Comparison of ENCODE assay signal across 33 cellular contexts in genomic region chr11:115631609-115632008, GRCh38.
"Had no signal": no experiment of that assay in that cellular context is flagged by ENCODE, and none has a peak within 500 bp of the region (broad histone marks: within the 10 kb centered on the region; RNA-seq: fewer than 3 reads in every experiment).

No MANE protein-coding gene starts in this region.

- H3K36me3 ChIP-seq: adrenal gland, ascending aorta, brain microvascular endothelial cell, breast epithelium, cardiac muscle cell had no signal

- H3K9me3 ChIP-seq: adrenal gland, ascending aorta, body of pancreas, breast epithelium had no signal

- H3K4me3 ChIP-seq: adrenal gland, ascending aorta, body of pancreas, breast epithelium, cardiac muscle cell had no signal

- ATAC-seq: activated naive CD4-positive, alpha-beta T cell treated with anti-CD3 and anti-CD28 coated beads, Interleukin-2, amount 50 U/mL, for 72 hours; activated naive CD8-positive, alpha-beta T cell treated with anti-CD3 and anti-CD28 coated beads, Interleukin-2, amount 50 U/mL, for 24 hours; activated T-cell treated with anti-CD3 and anti-CD28 coated beads, Interleukin-2, amount 50 U/mL, for 4 hours; activated T-cell treated with anti-CD3 and anti-CD28 coated beads, Interleukin-2, amount 50 U/mL, for 72 hours; activated T-helper 17 cell treated with anti-CD3 and anti-CD28 coated beads, Interleukin-2, amount 50 U/mL, for 72 hours; body of pancreas had no signal

- FAIRE-seq: astrocyte, bronchial epithelial cell had no signal

- H3K27ac ChIP-seq: adrenal gland, ascending aorta, body of pancreas, brain microvascular endothelial cell, breast epithelium, cardiac muscle cell had no signal

- H3K27me3 ChIP-seq: adrenal gland, ascending aorta, body of pancreas, brain microvascular endothelial cell, breast epithelium, cardiac muscle cell had no signal

- DNase-seq: activated effector memory CD4-positive, alpha-beta T cell treated with anti-CD3 and anti-CD28 coated beads, Interleukin-2, amount 50 U/mL, for 16 hours; activated effector memory CD4-positive, alpha-beta T cell treated with Interleukin-2 at 50 U/mL for 16 hours; activated gamma-delta T cell; activated gamma-delta T cell treated with Interleukin-2 at 50 U/mL for 16 hours; activated naive CD4-positive, alpha-beta T cell; activated naive CD4-positive, alpha-beta T cell treated with anti-CD3 and anti-CD28 coated beads for 36 hours; activated naive CD4-positive, alpha-beta T cell treated with anti-CD3 and anti-CD28 coated beads, Interleukin-2, amount 10 ng/mL, durations not matched to agents 7 days and 5 days; activated naive CD4-positive, alpha-beta T cell treated with anti-CD3 and anti-CD28 coated beads, Interleukin-2, amount 50 U/mL, for 16 hours; activated naive CD4-positive, alpha-beta T cell treated with Interleukin-2 at 50 U/mL for 16 hours; activated naive CD8-positive, alpha-beta T cell treated with anti-CD3 and anti-CD28 coated beads for 36 hours; activated naive CD8-positive, alpha-beta T cell treated with anti-CD3 and anti-CD28 coated beads, Interleukin-2, amount 10 ng/mL, durations not matched to agents 7 days and 5 days; activated naive CD8-positive, alpha-beta T cell treated with anti-CD3 and anti-CD28 coated beads, Interleukin-2, amount 50 U/mL, for 24 hours; activated T-cell treated with anti-CD3 and anti-CD28 coated beads, Interleukin-2, amount 50 U/mL, for 24 hours; activated T-cell treated with anti-CD3 and anti-CD28 coated beads, Interleukin-2, amount 50 U/mL, for 4 hours; activated T-cell treated with anti-CD3 and anti-CD28 coated beads, Interleukin-2, amount 50 U/mL, for 48 hours; activated T-cell treated with anti-CD3 and anti-CD28 coated beads, Interleukin-2, amount 50 U/mL, for 72 hours; adrenal gland; amniotic stem cell; amygdala; anterior cingulate cortex; aorta; body of pancreas; brain microvascular endothelial cell; caudate nucleus; central memory CD4-positive, alpha-beta T cell; cerebellar nuclear complex had no signal

- H3K4me1 ChIP-seq: adrenal gland, ascending aorta, body of pancreas, breast epithelium had no signal
